15 cellular contexts compared by ENCODE assay signal in genomic region chr20:44745122-44745521, GRCh38. TPM values are rescaled to one million over a fixed set of nuclear protein-coding genes. Genes with fewer than 3 reads are reported as not detected.
DNase-seq lines count a peak whose midpoint lies in the region; ATAC-seq and TF ChIP-seq lines count a peak whose summit lies in the region.
"Had no signal": no experiment of that assay in that cellular context is flagged by ENCODE, and none has a peak within 500 bp of the region (broad histone marks: within the 10 kb centered on the region; RNA-seq: fewer than 3 reads in every experiment).

No MANE protein-coding gene starts in this region.

- CTCF ChIA-PET in activated CD8-positive, alpha-beta T cell treated with anti-CD3 and anti-CD28 coated beads, Interleukin-2, amount 10 ng/mL, durations not matched to agents 7 days and 5 days (lab: Charles Lee): no interaction called here

- TF ChIP-seq EP300 in suprapubic skin (IDR thresholded peaks at IDR 0.05): no peak

- peak overlapping the region; percentile 38 for H3K27ac Mint-ChIP-seq in activated CD4-positive, alpha-beta T cell treated with anti-CD3 and anti-CD28 coated beads, Interleukin-2, amount 10 ng/mL, durations not matched to agents 24 days and 14 days
- H3K27ac Mint-ChIP-seq in activated CD8-positive, alpha-beta T cell treated with anti-CD3 and anti-CD28 coated beads, Interleukin-2, amount 10 ng/mL, durations not matched to agents 7 days and 5 days: no peak overlapping the region

- peaks cover 0 to 20% of the 10 kb centered on the region in 2 donors for H3K4me1 ChIP-seq in right atrium auricular region
- H3K4me1 ChIP-seq in suprapubic skin: peaks cover 32% of the 10 kb centered on the region

- no peaks in the 10 kb centered on the region for H3K9me3 Mint-ChIP-seq in activated CD4-positive, alpha-beta T cell treated with anti-CD3 and anti-CD28 coated beads, Interleukin-2, amount 10 ng/mL, durations not matched to agents 24 days and 14 days
- no peaks in the 10 kb centered on the region for H3K9me3 Mint-ChIP-seq in activated CD8-positive, alpha-beta T cell treated with anti-CD3 and anti-CD28 coated beads, Interleukin-2, amount 10 ng/mL, durations not matched to agents 7 days and 5 days (ENCODE audit: insufficient read depth)

- peaks cover 9% of the 10 kb centered on the region for H3K4me1 Mint-ChIP-seq in activated CD4-positive, alpha-beta T cell treated with anti-CD3 and anti-CD28 coated beads, Interleukin-2, amount 10 ng/mL, durations not matched to agents 24 days and 14 days
- peaks cover 6% of the 10 kb centered on the region for H3K4me1 Mint-ChIP-seq in activated CD8-positive, alpha-beta T cell treated with anti-CD3 and anti-CD28 coated beads, Interleukin-2, amount 10 ng/mL, durations not matched to agents 7 days and 5 days (ENCODE audit: low read depth)

- peaks cover 32% of the 10 kb centered on the region for H3K27me3 Mint-ChIP-seq in activated CD4-positive, alpha-beta T cell treated with anti-CD3 and anti-CD28 coated beads, Interleukin-2, amount 10 ng/mL, durations not matched to agents 24 days and 14 days
- H3K27me3 Mint-ChIP-seq in activated CD8-positive, alpha-beta T cell treated with anti-CD3 and anti-CD28 coated beads, Interleukin-2, amount 10 ng/mL, durations not matched to agents 7 days and 5 days (ENCODE audit: low read depth): peaks cover 25% of the 10 kb centered on the region

- H3K36me3 Mint-ChIP-seq in activated CD4-positive, alpha-beta T cell treated with anti-CD3 and anti-CD28 coated beads, Interleukin-2, amount 10 ng/mL, durations not matched to agents 24 days and 14 days (ENCODE audit: low read depth): no peaks in the 10 kb centered on the region
- H3K36me3 Mint-ChIP-seq in activated CD8-positive, alpha-beta T cell treated with anti-CD3 and anti-CD28 coated beads, Interleukin-2, amount 10 ng/mL, durations not matched to agents 7 days and 5 days (ENCODE audit: low read depth): no peaks in the 10 kb centered on the region

- H3K27me3 ChIP-seq in right atrium auricular region (no peaks in the 10 kb centered on the region), suprapubic skin (peaks cover 9% of the 10 kb centered on the region)

- WGBS in suprapubic skin: 15% methylated on average over 4 of the region's 4 CpGs

- ATAC-seq in activated CD8-positive, alpha-beta T cell treated with anti-CD3 and anti-CD28 coated beads, Interleukin-2, amount 10 ng/mL, durations not matched to agents 7 days and 5 days: no peak

- DNase-seq in activated CD4-positive, alpha-beta T cell treated with anti-CD3 and anti-CD28 coated beads, Interleukin-2, amount 10 ng/mL, durations not matched to agents 24 days and 14 days: no peak
- DNase-seq in activated CD4-positive, alpha-beta T cell treated with anti-CD3 and anti-CD28 coated beads for 48 hours: no peak
- no peak for DNase-seq in activated CD8-positive, alpha-beta T cell treated with anti-CD3 and anti-CD28 coated beads, Interleukin-2, amount 10 ng/mL, durations not matched to agents 7 days and 5 days
- DNase-seq in right atrium auricular region (ENCODE audit: low spot score) (no peak), suprapubic skin (ENCODE audit: low spot score in 2 of 2) (no peak), ureter (ENCODE audit: low spot score) (no peak), DMS153 (lab: John Stamatoyannopoulos, UW) (no peak), erythroblast (lab: John Stamatoyannopoulos, UW) (no peak)
- DNase-seq: DND-41, NCI-H1092 treated with DMSO at 0.1 percent for 48 hours had no signal

- TF ChIP-seq POLR2A in suprapubic skin (IDR thresholded peaks at IDR 0.05) (no peak), erythroblast (IDR thresholded peaks at IDR 0.05; ENCODE audit: low read length) (no peak)

- H3K9me3 ChIP-seq in right atrium auricular region (no peaks in the 10 kb centered on the region), suprapubic skin (no peaks in the 10 kb centered on the region)

- H3K27ac ChIP-seq in right atrium auricular region: peak overlapping the region; percentile 19 to 75
- H3K27ac ChIP-seq in suprapubic skin: peak overlapping the region; percentile 42

- peak overlapping the region in 1 of 2 donors; percentile 65 for H3K4me3 ChIP-seq in right atrium auricular region
- peak overlapping the region; percentile 61 for H3K4me3 ChIP-seq in suprapubic skin

- TF ChIP-seq CTCF in right atrium auricular region (IDR thresholded peaks at IDR 0.05) (no peak), suprapubic skin (IDR thresholded peaks at IDR 0.05) (no peak)

- intact Hi-C loops in activated CD4-positive, alpha-beta T cell treated with anti-CD3 and anti-CD28 coated beads, Interleukin-2, amount 10 ng/mL, durations not matched to agents 24 days and 14 days (cut with micrococcal nuclease): loop anchor here (5.0 kb wide), 1 partner anchor 142 kb away; the partner anchor contains the start of gene YWHAB

- H3K36me3 ChIP-seq in right atrium auricular region (no peaks in the 10 kb centered on the region), suprapubic skin (no peaks in the 10 kb centered on the region)

- peak overlapping the region; percentile 65 for H3K4me3 Mint-ChIP-seq in activated CD4-positive, alpha-beta T cell treated with anti-CD3 and anti-CD28 coated beads, Interleukin-2, amount 10 ng/mL, durations not matched to agents 24 days and 14 days
- H3K4me3 Mint-ChIP-seq in activated CD8-positive, alpha-beta T cell treated with anti-CD3 and anti-CD28 coated beads, Interleukin-2, amount 10 ng/mL, durations not matched to agents 7 days and 5 days: peak overlapping the region; percentile 25

- POLR2A ChIA-PET in activated CD8-positive, alpha-beta T cell treated with anti-CD3 and anti-CD28 coated beads, Interleukin-2, amount 10 ng/mL, durations not matched to agents 7 days and 5 days (lab: Charles Lee): no interaction called here

RNA-seq across cellular contexts. Expression of gene KCNK15, which starts 0.5 kb away (rescaled TPM):
- total RNA-seq in activated CD4-positive, alpha-beta T cell treated with anti-CD3 and anti-CD28 coated beads, Interleukin-2, amount 10 ng/mL, durations not matched to agents 24 days and 14 days: 0.44 and 0.76 TPM in 2 replicates
- total RNA-seq in activated CD8-positive, alpha-beta T cell treated with anti-CD3 and anti-CD28 coated beads, Interleukin-2, amount 10 ng/mL, durations not matched to agents 7 days and 5 days: not detected
- total RNA-seq in right atrium auricular region (1 to 10 TPM; 1.4 to 3.7 TPM), suprapubic skin (1 to 10 TPM in 3 of 4 donors, under 1 TPM in 1; 0.57 to 1.9 (median 1.4) TPM), ureter (3.4 TPM)
- total RNA-seq: A673, epithelial cell of proximal tubule, HT-29 had no signal

RNA-seq across cellular contexts. Expression of gene CCN5, which starts 30.0 kb away (rescaled TPM):
- total RNA-seq in activated CD4-positive, alpha-beta T cell treated with anti-CD3 and anti-CD28 coated beads, Interleukin-2, amount 10 ng/mL, durations not matched to agents 24 days and 14 days: not detected in 2 replicates
- not detected for total RNA-seq in activated CD8-positive, alpha-beta T cell treated with anti-CD3 and anti-CD28 coated beads, Interleukin-2, amount 10 ng/mL, durations not matched to agents 7 days and 5 days
- total RNA-seq in right atrium auricular region: 100 to 1,000 TPM in 1 of 2 donors, 10 to 100 TPM in 1; 85.1 to 118 TPM
- 100 to 1,000 TPM in 2 of 4 donors, 10 to 100 TPM in 2; 40.1 to 137 (median 87.9) TPM for total RNA-seq in suprapubic skin
- 1.1 TPM for total RNA-seq in ureter
- total RNA-seq: A673, bronchial epithelial cell, epithelial cell of proximal tubule, H1, HT-29 had no signal

Comparison
In these comparisons a context has a peak if more than half of its experiments do, and no peak if none do; other contexts are left out.
1. RNA of gene CCN5, which starts 30.0 kb away (total RNA-seq): 40.1 to 137 TPM in suprapubic skin and 85.1 to 118 TPM in right atrium auricular region; 1.1 TPM in ureter (single experiment), not detected in activated CD4-positive, alpha-beta T cell treated with anti-CD3 and anti-CD28 coated beads, Interleukin-2, amount 10 ng/mL, durations not matched to agents 24 days and 14 days and not detected in activated CD8-positive, alpha-beta T cell treated with anti-CD3 and anti-CD28 coated beads, Interleukin-2, amount 10 ng/mL, durations not matched to agents 7 days and 5 days; every median in the first group is over 10 times any median in the second.